ENCODE assay signal across 1 cellular context in the genomic region with DNA sequence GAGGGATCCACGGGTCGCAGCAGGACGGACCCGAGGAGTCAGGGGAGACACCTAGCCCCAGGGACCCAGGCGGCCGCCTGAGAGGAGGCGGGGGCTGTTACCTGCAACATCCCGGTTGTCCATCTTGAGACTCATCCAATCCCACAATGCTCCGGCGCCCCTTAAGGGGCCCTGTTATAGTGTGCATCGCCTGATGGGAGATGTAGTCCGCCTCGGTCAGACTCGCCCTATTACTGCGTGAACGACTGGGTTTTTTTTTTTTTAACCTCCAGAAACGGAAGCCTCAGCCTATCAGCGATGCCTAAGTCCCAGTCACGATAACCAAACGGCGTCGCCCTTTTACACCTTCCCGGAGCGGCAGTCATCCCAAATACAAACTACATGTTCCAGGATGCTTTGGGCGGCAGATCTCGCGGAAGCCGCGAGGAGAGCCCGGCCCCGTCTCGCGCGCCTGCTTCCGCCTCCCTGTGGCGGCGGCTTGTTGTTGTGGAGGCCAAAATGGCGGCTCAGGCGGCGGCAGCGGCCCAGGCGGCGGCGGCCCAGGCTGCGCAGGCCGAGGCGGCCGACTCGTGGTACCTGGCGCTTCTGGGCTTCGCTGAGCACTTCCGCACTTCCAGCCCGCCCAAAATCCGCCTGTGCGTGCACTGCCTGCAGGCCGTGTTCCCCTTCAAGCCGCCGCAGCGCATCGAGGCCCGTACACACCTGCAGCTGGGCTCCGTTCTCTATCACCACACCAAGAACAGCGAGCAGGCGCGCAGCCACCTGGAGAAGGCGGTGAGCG.
TF ChIP-seq lines count a peak whose summit lies in the region.

A gene with protein sequence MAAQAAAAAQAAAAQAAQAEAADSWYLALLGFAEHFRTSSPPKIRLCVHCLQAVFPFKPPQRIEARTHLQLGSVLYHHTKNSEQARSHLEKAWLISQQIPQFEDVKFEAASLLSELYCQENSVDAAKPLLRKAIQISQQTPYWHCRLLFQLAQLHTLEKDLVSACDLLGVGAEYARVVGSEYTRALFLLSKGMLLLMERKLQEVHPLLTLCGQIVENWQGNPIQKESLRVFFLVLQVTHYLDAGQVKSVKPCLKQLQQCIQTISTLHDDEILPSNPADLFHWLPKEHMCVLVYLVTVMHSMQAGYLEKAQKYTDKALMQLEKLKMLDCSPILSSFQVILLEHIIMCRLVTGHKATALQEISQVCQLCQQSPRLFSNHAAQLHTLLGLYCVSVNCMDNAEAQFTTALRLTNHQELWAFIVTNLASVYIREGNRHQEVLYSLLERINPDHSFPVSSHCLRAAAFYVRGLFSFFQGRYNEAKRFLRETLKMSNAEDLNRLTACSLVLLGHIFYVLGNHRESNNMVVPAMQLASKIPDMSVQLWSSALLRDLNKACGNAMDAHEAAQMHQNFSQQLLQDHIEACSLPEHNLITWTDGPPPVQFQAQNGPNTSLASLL (plus strand): TSS at position 468 of the 781 bp plus-strand sequence. CDS start 31 bp downstream, at position 499.
A gene with protein sequence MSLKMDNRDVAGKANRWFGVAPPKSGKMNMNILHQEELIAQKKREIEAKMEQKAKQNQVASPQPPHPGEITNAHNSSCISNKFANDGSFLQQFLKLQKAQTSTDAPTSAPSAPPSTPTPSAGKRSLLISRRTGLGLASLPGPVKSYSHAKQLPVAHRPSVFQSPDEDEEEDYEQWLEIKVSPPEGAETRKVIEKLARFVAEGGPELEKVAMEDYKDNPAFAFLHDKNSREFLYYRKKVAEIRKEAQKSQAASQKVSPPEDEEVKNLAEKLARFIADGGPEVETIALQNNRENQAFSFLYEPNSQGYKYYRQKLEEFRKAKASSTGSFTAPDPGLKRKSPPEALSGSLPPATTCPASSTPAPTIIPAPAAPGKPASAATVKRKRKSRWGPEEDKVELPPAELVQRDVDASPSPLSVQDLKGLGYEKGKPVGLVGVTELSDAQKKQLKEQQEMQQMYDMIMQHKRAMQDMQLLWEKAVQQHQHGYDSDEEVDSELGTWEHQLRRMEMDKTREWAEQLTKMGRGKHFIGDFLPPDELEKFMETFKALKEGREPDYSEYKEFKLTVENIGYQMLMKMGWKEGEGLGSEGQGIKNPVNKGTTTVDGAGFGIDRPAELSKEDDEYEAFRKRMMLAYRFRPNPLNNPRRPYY (minus strand): TSS at position 148 of the 781 bp plus-strand sequence. CDS start 13 bp downstream, at position 135.

TF ChIP-seq in WTC11, 78 proteins besides CTCF, POLR2A, EP300 and RAD21 (continued from another document and continues in another):
- TF ChIP-seq SP1 (CRISPR knock-in tag; conservative IDR thresholded peaks at IDR 0.05), result peak; percentile 62
- no peak for TF ChIP-seq MXD4 (CRISPR knock-in tag; IDR thresholded peaks at IDR 0.05; ENCODE audit: borderline replicate concordance)
- TF ChIP-seq ZNF263 (CRISPR knock-in tag; IDR thresholded peaks at IDR 0.05; ENCODE audit: low read depth), result no peak
- TF ChIP-seq ZBTB21 (CRISPR knock-in tag; IDR thresholded peaks at IDR 0.05; ENCODE audit: borderline replicate concordance), result no peak
- no peak for TF ChIP-seq NR3C1 (CRISPR knock-in tag; conservative IDR thresholded peaks at IDR 0.05; ENCODE audit: low read depth)
- TF ChIP-seq ZNF121 (CRISPR knock-in tag; IDR thresholded peaks at IDR 0.05), result no peak
- no peak for TF ChIP-seq ZNF138 (CRISPR knock-in tag; conservative IDR thresholded peaks at IDR 0.05)
- no peak for TF ChIP-seq NR2C2 (CRISPR knock-in tag; IDR thresholded peaks at IDR 0.05)
- TF ChIP-seq OVOL2 (CRISPR knock-in tag; IDR thresholded peaks at IDR 0.05; ENCODE audit: borderline replicate concordance), result no peak
- TF ChIP-seq, protein P1, sequence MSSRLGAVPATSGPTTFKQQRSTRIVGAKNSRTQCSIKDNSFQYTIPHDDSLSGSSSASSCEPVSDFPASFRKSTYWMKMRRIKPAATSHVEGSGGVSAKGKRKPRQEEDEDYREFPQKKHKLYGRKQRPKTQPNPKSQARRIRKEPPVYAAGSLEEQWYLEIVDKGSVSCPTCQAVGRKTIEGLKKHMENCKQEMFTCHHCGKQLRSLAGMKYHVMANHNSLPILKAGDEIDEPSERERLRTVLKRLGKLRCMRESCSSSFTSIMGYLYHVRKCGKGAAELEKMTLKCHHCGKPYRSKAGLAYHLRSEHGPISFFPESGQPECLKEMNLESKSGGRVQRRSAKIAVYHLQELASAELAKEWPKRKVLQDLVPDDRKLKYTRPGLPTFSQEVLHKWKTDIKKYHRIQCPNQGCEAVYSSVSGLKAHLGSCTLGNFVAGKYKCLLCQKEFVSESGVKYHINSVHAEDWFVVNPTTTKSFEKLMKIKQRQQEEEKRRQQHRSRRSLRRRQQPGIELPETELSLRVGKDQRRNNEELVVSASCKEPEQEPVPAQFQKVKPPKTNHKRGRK (CRISPR knock-in tag; IDR thresholded peaks at IDR 0.05; ENCODE audit: borderline replicate concordance), result no peak
- no peak for TF ChIP-seq PRRX2 (CRISPR knock-in tag; IDR thresholded peaks at IDR 0.05)
- TF ChIP-seq, protein P2, sequence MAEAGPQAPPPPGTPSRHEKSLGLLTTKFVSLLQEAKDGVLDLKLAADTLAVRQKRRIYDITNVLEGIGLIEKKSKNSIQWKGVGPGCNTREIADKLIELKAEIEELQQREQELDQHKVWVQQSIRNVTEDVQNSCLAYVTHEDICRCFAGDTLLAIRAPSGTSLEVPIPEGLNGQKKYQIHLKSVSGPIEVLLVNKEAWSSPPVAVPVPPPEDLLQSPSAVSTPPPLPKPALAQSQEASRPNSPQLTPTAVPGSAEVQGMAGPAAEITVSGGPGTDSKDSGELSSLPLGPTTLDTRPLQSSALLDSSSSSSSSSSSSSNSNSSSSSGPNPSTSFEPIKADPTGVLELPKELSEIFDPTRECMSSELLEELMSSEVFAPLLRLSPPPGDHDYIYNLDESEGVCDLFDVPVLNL (CRISPR knock-in tag; IDR thresholded peaks at IDR 0.05; ENCODE audit: borderline replicate concordance, low read depth), result no peak
- TF ChIP-seq, protein P3, sequence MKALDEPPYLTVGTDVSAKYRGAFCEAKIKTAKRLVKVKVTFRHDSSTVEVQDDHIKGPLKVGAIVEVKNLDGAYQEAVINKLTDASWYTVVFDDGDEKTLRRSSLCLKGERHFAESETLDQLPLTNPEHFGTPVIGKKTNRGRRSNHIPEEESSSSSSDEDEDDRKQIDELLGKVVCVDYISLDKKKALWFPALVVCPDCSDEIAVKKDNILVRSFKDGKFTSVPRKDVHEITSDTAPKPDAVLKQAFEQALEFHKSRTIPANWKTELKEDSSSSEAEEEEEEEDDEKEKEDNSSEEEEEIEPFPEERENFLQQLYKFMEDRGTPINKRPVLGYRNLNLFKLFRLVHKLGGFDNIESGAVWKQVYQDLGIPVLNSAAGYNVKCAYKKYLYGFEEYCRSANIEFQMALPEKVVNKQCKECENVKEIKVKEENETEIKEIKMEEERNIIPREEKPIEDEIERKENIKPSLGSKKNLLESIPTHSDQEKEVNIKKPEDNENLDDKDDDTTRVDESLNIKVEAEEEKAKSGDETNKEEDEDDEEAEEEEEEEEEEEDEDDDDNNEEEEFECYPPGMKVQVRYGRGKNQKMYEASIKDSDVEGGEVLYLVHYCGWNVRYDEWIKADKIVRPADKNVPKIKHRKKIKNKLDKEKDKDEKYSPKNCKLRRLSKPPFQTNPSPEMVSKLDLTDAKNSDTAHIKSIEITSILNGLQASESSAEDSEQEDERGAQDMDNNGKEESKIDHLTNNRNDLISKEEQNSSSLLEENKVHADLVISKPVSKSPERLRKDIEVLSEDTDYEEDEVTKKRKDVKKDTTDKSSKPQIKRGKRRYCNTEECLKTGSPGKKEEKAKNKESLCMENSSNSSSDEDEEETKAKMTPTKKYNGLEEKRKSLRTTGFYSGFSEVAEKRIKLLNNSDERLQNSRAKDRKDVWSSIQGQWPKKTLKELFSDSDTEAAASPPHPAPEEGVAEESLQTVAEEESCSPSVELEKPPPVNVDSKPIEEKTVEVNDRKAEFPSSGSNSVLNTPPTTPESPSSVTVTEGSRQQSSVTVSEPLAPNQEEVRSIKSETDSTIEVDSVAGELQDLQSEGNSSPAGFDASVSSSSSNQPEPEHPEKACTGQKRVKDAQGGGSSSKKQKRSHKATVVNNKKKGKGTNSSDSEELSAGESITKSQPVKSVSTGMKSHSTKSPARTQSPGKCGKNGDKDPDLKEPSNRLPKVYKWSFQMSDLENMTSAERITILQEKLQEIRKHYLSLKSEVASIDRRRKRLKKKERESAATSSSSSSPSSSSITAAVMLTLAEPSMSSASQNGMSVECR (CRISPR knock-in tag; IDR thresholded peaks at IDR 0.05; ENCODE audit: borderline replicate concordance), result 0 out of 2 replicates have a peak, but pooled peaks have one; percentile 78
- 0 out of 2 replicates have a peak, but pooled peaks have one; percentile 64 for TF ChIP-seq FOXP1 (CRISPR knock-in tag; IDR thresholded peaks at IDR 0.05; ENCODE audit: borderline replicate concordance)
- TF ChIP-seq NFATC4 (CRISPR knock-in tag; IDR thresholded peaks at IDR 0.05), result no peak
- TF ChIP-seq, protein P4, sequence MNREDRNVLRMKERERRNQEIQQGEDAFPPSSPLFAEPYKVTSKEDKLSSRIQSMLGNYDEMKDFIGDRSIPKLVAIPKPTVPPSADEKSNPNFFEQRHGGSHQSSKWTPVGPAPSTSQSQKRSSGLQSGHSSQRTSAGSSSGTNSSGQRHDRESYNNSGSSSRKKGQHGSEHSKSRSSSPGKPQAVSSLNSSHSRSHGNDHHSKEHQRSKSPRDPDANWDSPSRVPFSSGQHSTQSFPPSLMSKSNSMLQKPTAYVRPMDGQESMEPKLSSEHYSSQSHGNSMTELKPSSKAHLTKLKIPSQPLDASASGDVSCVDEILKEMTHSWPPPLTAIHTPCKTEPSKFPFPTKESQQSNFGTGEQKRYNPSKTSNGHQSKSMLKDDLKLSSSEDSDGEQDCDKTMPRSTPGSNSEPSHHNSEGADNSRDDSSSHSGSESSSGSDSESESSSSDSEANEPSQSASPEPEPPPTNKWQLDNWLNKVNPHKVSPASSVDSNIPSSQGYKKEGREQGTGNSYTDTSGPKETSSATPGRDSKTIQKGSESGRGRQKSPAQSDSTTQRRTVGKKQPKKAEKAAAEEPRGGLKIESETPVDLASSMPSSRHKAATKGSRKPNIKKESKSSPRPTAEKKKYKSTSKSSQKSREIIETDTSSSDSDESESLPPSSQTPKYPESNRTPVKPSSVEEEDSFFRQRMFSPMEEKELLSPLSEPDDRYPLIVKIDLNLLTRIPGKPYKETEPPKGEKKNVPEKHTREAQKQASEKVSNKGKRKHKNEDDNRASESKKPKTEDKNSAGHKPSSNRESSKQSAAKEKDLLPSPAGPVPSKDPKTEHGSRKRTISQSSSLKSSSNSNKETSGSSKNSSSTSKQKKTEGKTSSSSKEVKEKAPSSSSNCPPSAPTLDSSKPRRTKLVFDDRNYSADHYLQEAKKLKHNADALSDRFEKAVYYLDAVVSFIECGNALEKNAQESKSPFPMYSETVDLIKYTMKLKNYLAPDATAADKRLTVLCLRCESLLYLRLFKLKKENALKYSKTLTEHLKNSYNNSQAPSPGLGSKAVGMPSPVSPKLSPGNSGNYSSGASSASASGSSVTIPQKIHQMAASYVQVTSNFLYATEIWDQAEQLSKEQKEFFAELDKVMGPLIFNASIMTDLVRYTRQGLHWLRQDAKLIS (CRISPR knock-in tag; IDR thresholded peaks at IDR 0.05; ENCODE audit: borderline replicate concordance), result no peak
- TF ChIP-seq, protein P5, sequence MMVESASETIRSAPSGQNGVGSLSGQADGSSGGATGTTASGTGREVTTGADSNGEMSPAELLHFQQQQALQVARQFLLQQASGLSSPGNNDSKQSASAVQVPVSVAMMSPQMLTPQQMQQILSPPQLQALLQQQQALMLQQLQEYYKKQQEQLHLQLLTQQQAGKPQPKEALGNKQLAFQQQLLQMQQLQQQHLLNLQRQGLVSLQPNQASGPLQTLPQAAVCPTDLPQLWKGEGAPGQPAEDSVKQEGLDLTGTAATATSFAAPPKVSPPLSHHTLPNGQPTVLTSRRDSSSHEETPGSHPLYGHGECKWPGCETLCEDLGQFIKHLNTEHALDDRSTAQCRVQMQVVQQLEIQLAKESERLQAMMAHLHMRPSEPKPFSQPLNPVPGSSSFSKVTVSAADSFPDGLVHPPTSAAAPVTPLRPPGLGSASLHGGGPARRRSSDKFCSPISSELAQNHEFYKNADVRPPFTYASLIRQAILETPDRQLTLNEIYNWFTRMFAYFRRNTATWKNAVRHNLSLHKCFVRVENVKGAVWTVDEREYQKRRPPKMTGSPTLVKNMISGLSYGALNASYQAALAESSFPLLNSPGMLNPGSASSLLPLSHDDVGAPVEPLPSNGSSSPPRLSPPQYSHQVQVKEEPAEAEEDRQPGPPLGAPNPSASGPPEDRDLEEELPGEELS (CRISPR knock-in tag; IDR thresholded peaks at IDR 0.05), result peak; percentile 70
- TF ChIP-seq, protein P6, sequence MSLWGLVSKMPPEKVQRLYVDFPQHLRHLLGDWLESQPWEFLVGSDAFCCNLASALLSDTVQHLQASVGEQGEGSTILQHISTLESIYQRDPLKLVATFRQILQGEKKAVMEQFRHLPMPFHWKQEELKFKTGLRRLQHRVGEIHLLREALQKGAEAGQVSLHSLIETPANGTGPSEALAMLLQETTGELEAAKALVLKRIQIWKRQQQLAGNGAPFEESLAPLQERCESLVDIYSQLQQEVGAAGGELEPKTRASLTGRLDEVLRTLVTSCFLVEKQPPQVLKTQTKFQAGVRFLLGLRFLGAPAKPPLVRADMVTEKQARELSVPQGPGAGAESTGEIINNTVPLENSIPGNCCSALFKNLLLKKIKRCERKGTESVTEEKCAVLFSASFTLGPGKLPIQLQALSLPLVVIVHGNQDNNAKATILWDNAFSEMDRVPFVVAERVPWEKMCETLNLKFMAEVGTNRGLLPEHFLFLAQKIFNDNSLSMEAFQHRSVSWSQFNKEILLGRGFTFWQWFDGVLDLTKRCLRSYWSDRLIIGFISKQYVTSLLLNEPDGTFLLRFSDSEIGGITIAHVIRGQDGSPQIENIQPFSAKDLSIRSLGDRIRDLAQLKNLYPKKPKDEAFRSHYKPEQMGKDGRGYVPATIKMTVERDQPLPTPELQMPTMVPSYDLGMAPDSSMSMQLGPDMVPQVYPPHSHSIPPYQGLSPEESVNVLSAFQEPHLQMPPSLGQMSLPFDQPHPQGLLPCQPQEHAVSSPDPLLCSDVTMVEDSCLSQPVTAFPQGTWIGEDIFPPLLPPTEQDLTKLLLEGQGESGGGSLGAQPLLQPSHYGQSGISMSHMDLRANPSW (CRISPR knock-in tag; conservative IDR thresholded peaks at IDR 0.05; ENCODE audit: low read depth), result no peak
- TF ChIP-seq, protein P7, sequence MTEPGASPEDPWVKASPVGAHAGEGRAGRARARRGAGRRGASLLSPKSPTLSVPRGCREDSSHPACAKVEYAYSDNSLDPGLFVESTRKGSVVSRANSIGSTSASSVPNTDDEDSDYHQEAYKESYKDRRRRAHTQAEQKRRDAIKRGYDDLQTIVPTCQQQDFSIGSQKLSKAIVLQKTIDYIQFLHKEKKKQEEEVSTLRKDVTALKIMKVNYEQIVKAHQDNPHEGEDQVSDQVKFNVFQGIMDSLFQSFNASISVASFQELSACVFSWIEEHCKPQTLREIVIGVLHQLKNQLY (CRISPR knock-in tag; IDR thresholded peaks at IDR 0.05), result no peak
- peak; percentile 94 for TF ChIP-seq TEAD1 (CRISPR knock-in tag; IDR thresholded peaks at IDR 0.05)
- peak; percentile 81; the same call in 1 of the 2 replicates for TF ChIP-seq ETV6 (CRISPR knock-in tag; IDR thresholded peaks at IDR 0.05)
